Comparison of ENCODE assay signal across 24 cellular contexts in genomic region chr12:93750056-93750455, GRCh38.
"Had no signal": no experiment of that assay in that cellular context is flagged by ENCODE, and none has a peak within 500 bp of the region (broad histone marks: within the 10 kb centered on the region; RNA-seq: fewer than 3 reads in every experiment).

No MANE protein-coding gene starts in this region.

- ATAC-seq: esophagus mucosa; gastrocnemius medialis; stimulated activated naive CD8-positive, alpha-beta T cell treated with anti-CD3 and anti-CD28 coated beads, Interleukin-15, Interleukin-2, amounts not matched to agents 100 U/mL and 50 U/mL, for 24 hours had no signal

- H3K9me3 ChIP-seq: ascending aorta, gastrocnemius medialis, tibial artery had no signal

- H3K36me3 ChIP-seq: ascending aorta, gastrocnemius medialis, tibial artery had no signal

- DNase-seq: activated CD4-positive, alpha-beta T cell treated with anti-CD3 and anti-CD28 coated beads for 4 hours; activated CD4-positive, alpha-beta T cell treated with anti-CD3 and anti-CD28 coated beads, Interleukin-2, amount 50 U/mL, for 48 hours; activated CD4-positive, CD25-positive, alpha-beta regulatory T cell; activated CD8-positive, alpha-beta memory T cell treated with anti-CD3 and anti-CD28 coated beads, Interleukin-2, amount 50 U/mL, for 48 hours; activated gamma-delta T cell treated with Interleukin-2 at 50 U/mL for 16 hours; activated T-cell treated with anti-CD3 and anti-CD28 coated beads, Interleukin-2, amount 50 U/mL, for 48 hours; effector memory CD4-positive, alpha-beta T cell; gastrocnemius medialis; hippocampal formation; left ventricle myocardium superior; naive B cell; occipital lobe; retina; stimulated activated CD4-positive, alpha-beta T cell treated with anti-CD3 and anti-CD28 coated beads, Interleukin-12 subunit alpha, Interleukin-12 subunit beta, amount 100 ng/mL, for 4 hours; stimulated activated CD4-positive, alpha-beta T cell treated with anti-CD3 and anti-CD28 coated beads, Interleukin-4, amount 100 ng/mL, for 4 hours; stimulated activated naive CD8-positive, alpha-beta T cell treated with anti-CD3 and anti-CD28 coated beads, Interleukin-15, Interleukin-2, amounts not matched to agents 100 U/mL and 50 U/mL, for 24 hours; T-helper 1 cell; tibial artery had no signal

- H3K4me3 Mint-ChIP-seq: activated naive CD4-positive, alpha-beta T cell treated with anti-CD3 and anti-CD28 coated beads, Interleukin-2, amount 50 U/mL, for 24 hours; central memory CD8-positive, alpha-beta T cell; memory B cell; naive B cell; neural crest cell had no signal

- H3K27ac Mint-ChIP-seq: activated naive CD4-positive, alpha-beta T cell treated with anti-CD3 and anti-CD28 coated beads, Interleukin-2, amount 50 U/mL, for 24 hours; memory B cell had no signal

- H3K27ac ChIP-seq: ascending aorta, gastrocnemius medialis, tibial artery had no signal

- H3K4me3 ChIP-seq: ascending aorta, gastrocnemius medialis, tibial artery had no signal

- H3K27me3 Mint-ChIP-seq: activated naive CD4-positive, alpha-beta T cell treated with anti-CD3 and anti-CD28 coated beads, Interleukin-2, amount 50 U/mL, for 24 hours; central memory CD8-positive, alpha-beta T cell; memory B cell; naive B cell had no signal

- H3K4me1 Mint-ChIP-seq: memory B cell had no signal

- H3K27me3 ChIP-seq: ascending aorta, gastrocnemius medialis, tibial artery had no signal
